In the genomic region with DNA sequence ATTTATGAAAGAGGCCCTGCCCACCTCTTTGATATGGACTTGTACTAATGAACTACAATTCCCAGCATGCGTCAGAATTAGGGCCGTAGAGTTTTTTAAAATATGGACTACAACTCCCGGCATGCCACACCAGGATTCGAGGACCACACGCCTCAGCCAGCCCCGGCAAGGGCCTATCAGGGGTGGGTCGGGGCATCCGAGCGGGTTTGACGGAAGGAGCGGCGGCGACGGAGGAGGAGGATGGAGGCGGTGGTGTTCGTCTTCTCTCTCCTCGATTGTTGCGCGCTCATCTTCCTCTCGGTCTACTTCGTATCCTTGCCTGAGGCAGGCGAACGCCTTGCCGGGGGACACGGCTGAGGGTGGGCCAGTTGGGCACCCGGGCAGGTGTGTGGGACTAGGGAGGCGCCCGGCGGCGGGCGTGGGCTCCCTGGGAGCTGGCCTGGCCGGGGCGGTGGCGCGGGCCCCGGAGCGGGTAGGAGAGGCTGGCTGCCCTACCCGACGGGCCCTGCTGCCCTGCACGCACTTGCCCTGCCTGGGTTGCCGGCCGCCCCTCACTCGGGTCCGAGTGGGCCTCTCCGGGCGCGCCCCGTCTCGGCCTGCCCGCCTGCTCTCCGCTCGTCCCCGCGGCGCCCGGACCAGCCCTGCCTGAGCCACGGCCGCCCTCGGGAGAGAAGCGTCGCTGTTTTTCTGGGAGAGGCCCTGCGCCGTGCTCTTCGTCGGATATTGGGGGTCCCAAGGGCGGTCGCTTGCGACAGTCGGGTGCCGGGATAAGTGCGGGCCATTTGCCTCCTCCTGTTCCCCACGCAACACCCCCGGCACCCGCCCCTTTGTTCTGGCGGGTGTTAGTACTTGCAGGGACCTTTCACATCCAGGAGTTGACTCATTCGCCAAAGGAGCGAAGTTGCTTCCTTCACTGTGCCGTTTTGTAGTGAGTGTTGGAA, we compare ENCODE assay signal across 1 cellular context.
TF ChIP-seq lines count a peak whose summit lies in the region.

TSS of gene CNIH4 (plus strand) at position 195 of the 941 bp plus-strand sequence. CDS start at position 241, 46 bp downstream.

TF ChIP-seq in HEK293, 187 proteins besides CTCF, POLR2A, EP300 and RAD21 (continued from another document and continues in another):
- TF ChIP-seq, protein P1, sequence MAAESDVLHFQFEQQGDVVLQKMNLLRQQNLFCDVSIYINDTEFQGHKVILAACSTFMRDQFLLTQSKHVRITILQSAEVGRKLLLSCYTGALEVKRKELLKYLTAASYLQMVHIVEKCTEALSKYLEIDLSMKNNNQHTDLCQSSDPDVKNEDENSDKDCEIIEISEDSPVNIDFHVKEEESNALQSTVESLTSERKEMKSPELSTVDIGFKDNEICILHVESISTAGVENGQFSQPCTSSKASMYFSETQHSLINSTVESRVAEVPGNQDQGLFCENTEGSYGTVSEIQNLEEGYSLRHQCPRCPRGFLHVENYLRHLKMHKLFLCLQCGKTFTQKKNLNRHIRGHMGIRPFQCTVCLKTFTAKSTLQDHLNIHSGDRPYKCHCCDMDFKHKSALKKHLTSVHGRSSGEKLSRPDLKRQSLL (tag by site-specific recombination; IDR thresholded peaks at IDR 0.05): no peak
- TF ChIP-seq MYNN (tag by site-specific recombination; IDR thresholded peaks at IDR 0.05; ENCODE audit: borderline replicate concordance) (no peak), ZBTB48 (tag by site-specific recombination; IDR thresholded peaks at IDR 0.05) (peak; percentile 96), SCRT1 (tag by site-specific recombination; IDR thresholded peaks at IDR 0.05; ENCODE audit: borderline replicate concordance) (no peak), ZNF621 (tag by site-specific recombination; IDR thresholded peaks at IDR 0.05) (no peak), ZNF510 (tag by site-specific recombination; IDR thresholded peaks at IDR 0.05; ENCODE audit: insufficient replicate concordance) (no peak), YY2 (tag by site-specific recombination; IDR thresholded peaks at IDR 0.05) (peak; percentile 9; the same call in 1 of the 2 replicates), ZNF561 (tag by site-specific recombination; IDR thresholded peaks at IDR 0.05; ENCODE audit: borderline replicate concordance) (peak; percentile 93), ZNF223 (tag by site-specific recombination; IDR thresholded peaks at IDR 0.05) (peak; percentile 75), ZNF280D (tag by site-specific recombination; IDR thresholded peaks at IDR 0.05) (no peak), ZNF16 (tag by site-specific recombination; IDR thresholded peaks at IDR 0.05; ENCODE audit: low read depth) (no peak), ZNF19 (tag by site-specific recombination; IDR thresholded peaks at IDR 0.05; ENCODE audit: low read depth) (no peak), ZNF184 (tag by site-specific recombination; IDR thresholded peaks at IDR 0.05) (peak; percentile 28; the same call in 1 of the 2 replicates), SCRT2 (tag by site-specific recombination; IDR thresholded peaks at IDR 0.05) (no peak), ZNF843 (tag by site-specific recombination; IDR thresholded peaks at IDR 0.05) (0 out of 2 replicates have a peak, but pooled peaks have one; percentile 17), ZFP37 (tag by site-specific recombination; IDR thresholded peaks at IDR 0.05) (no peak; the same call in 1 of the 2 replicates), SALL2 (tag by site-specific recombination; IDR thresholded peaks at IDR 0.05; ENCODE audit: borderline replicate concordance) (no peak), SP7 (tag by site-specific recombination; IDR thresholded peaks at IDR 0.05) (peak; percentile 83), SP2 (tag by site-specific recombination; IDR thresholded peaks at IDR 0.05) (peak; percentile 76), ZNF157 (tag by site-specific recombination; IDR thresholded peaks at IDR 0.05) (no peak), ZNF433 (tag by site-specific recombination; IDR thresholded peaks at IDR 0.05; ENCODE audit: low read depth) (no peak), ZNF239 (tag by site-specific recombination; IDR thresholded peaks at IDR 0.05) (no peak), ELK4 (IDR thresholded peaks at IDR 0.05; ENCODE audit: borderline replicate concordance, low read depth, low read length) (no peak), ZNF555 (tag by site-specific recombination; conservative IDR thresholded peaks at IDR 0.05) (no peak), FEZF1 (tag by site-specific recombination; IDR thresholded peaks at IDR 0.05) (no peak), ZNF404 (tag by site-specific recombination; IDR thresholded peaks at IDR 0.05) (no peak), ZNF132 (tag by site-specific recombination; IDR thresholded peaks at IDR 0.05; ENCODE audit: borderline replicate concordance) (no peak), ZNF449 (tag by site-specific recombination; IDR thresholded peaks at IDR 0.05) (peak; percentile 72), ZNF146 (tag by site-specific recombination; IDR thresholded peaks at IDR 0.05) (peak; percentile 26; the same call in 1 of the 2 replicates), ZNF24 (tag by site-specific recombination; IDR thresholded peaks at IDR 0.05) (peak; percentile 80), KLF10 (tag by site-specific recombination; IDR thresholded peaks at IDR 0.05) (0 out of 2 replicates have a peak, but pooled peaks have one; percentile 59), ZNF658 (tag by site-specific recombination; IDR thresholded peaks at IDR 0.05) (peak; percentile 69; the same call in 1 of the 2 replicates), ZFP3 (tag by site-specific recombination; IDR thresholded peaks at IDR 0.05; ENCODE audit: low read depth) (no peak), ZNF214 (tag by site-specific recombination; IDR thresholded peaks at IDR 0.05; ENCODE audit: borderline replicate concordance) (no peak), ZNF791 (tag by site-specific recombination; IDR thresholded peaks at IDR 0.05) (peak; percentile 63; the same call in 1 of the 2 replicates), ZBTB1 (tag by site-specific recombination; IDR thresholded peaks at IDR 0.05) (no peak), GLIS2 (tag by site-specific recombination; IDR thresholded peaks at IDR 0.05) (peak; percentile 41; the same call in 1 of the 2 replicates), ZNF266 (tag by site-specific recombination; IDR thresholded peaks at IDR 0.05; ENCODE audit: low read depth) (no peak), ZNF639 (tag by site-specific recombination; IDR thresholded peaks at IDR 0.05) (0 out of 2 replicates have a peak, but pooled peaks have one; percentile 36)
- TF ChIP-seq, protein P2, sequence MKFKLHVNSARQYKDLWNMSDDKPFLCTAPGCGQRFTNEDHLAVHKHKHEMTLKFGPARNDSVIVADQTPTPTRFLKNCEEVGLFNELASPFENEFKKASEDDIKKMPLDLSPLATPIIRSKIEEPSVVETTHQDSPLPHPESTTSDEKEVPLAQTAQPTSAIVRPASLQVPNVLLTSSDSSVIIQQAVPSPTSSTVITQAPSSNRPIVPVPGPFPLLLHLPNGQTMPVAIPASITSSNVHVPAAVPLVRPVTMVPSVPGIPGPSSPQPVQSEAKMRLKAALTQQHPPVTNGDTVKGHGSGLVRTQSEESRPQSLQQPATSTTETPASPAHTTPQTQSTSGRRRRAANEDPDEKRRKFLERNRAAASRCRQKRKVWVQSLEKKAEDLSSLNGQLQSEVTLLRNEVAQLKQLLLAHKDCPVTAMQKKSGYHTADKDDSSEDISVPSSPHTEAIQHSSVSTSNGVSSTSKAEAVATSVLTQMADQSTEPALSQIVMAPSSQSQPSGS (tag by site-specific recombination; IDR thresholded peaks at IDR 0.05; ENCODE audit: low read depth): no peak
- TF ChIP-seq, protein P3, sequence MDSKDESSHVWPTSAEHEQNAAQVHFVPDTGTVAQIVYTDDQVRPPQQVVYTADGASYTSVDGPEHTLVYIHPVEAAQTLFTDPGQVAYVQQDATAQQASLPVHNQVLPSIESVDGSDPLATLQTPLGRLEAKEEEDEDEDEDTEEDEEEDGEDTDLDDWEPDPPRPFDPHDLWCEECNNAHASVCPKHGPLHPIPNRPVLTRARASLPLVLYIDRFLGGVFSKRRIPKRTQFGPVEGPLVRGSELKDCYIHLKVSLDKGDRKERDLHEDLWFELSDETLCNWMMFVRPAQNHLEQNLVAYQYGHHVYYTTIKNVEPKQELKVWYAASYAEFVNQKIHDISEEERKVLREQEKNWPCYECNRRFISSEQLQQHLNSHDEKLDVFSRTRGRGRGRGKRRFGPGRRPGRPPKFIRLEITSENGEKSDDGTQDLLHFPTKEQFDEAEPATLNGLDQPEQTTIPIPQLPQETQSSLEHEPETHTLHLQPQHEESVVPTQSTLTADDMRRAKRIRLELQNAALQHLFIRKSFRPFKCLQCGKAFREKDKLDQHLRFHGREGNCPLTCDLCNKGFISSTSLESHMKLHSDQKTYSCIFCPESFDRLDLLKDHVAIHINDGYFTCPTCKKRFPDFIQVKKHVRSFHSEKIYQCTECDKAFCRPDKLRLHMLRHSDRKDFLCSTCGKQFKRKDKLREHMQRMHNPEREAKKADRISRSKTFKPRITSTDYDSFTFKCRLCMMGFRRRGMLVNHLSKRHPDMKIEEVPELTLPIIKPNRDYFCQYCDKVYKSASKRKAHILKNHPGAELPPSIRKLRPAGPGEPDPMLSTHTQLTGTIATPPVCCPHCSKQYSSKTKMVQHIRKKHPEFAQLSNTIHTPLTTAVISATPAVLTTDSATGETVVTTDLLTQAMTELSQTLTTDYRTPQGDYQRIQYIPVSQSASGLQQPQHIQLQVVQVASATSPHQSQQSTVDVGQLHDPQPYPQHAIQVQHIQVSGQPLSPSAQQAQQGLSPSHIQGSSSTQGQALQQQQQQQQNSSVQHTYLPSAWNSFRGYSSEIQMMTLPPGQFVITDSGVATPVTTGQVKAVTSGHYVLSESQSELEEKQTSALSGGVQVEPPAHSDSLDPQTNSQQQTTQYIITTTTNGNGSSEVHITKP (tag by site-specific recombination; IDR thresholded peaks at IDR 0.05): peak; percentile 65
- TF ChIP-seq, protein P4, sequence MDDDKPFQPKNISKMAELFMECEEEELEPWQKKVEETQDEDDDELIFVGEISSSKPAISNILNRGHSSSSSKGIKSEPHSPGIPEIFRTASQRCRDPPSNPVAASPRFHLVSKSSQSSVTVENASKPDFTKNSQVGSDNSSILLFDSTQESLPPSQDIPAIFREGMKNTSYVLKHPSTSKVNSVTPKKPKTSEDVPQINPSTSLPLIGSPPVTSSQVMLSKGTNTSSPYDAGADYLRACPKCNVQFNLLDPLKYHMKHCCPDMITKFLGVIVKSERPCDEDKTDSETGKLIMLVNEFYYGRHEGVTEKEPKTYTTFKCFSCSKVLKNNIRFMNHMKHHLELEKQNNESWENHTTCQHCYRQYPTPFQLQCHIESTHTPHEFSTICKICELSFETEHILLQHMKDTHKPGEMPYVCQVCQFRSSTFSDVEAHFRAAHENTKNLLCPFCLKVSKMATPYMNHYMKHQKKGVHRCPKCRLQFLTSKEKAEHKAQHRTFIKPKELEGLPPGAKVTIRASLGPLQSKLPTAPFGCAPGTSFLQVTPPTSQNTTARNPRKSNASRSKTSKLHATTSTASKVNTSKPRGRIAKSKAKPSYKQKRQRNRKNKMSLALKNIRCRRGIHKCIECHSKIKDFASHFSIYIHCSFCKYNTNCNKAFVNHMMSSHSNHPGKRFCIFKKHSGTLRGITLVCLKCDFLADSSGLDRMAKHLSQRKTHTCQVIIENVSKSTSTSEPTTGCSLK (tag by site-specific recombination; IDR thresholded peaks at IDR 0.05): no peak
